Comparison of ENCODE assay signal across 23 cellular contexts in the genomic region with DNA sequence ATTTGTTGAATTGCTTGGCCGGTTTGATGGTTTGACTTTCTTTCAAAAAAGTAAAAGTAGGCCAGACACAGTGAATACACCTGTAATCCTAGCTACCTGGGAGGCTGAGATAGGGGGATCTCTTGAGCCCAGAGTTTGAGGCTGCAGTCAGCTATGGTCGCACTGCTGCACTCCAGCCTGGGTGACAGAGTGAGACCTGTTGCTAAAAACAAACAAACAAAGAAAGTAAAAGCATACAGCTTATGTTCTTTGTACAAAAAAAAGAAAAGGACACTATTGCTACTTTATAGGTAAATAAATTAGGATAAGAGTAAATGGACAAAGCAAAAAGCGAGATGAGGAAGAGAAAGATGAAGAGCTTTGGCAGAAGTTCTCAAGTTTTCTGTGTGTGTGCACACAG.
"Had no signal": no experiment of that assay in that cellular context is flagged by ENCODE, and none has a peak within 500 bp of the region (broad histone marks: within the 10 kb centered on the region; RNA-seq: fewer than 3 reads in every experiment).

No MANE protein-coding gene starts in this region.

- H3K9me3 ChIP-seq: colonic mucosa, esophagus squamous epithelium, gastrocnemius medialis had no signal

- H3K36me3 ChIP-seq: colonic mucosa, esophagus muscularis mucosa, esophagus squamous epithelium, gastrocnemius medialis, gastroesophageal sphincter, heart left ventricle, heart right ventricle had no signal

- H3K4me3 ChIP-seq: colonic mucosa, coronary artery, dorsolateral prefrontal cortex, esophagus muscularis mucosa, esophagus squamous epithelium, gastrocnemius medialis, gastroesophageal sphincter, heart left ventricle, heart right ventricle had no signal

- H3K4me1 ChIP-seq: colonic mucosa, esophagus muscularis mucosa, esophagus squamous epithelium, foreskin keratinocyte, gastrocnemius medialis, gastroesophageal sphincter, heart left ventricle, heart right ventricle had no signal

- H3K27ac ChIP-seq: colonic mucosa, coronary artery, dorsolateral prefrontal cortex, epithelial cell of prostate, esophagus muscularis mucosa, esophagus squamous epithelium, foreskin keratinocyte, gastrocnemius medialis, gastroesophageal sphincter, heart left ventricle, heart right ventricle had no signal

- DNase-seq: colonic mucosa; cortex of kidney; dermis blood vessel endothelial cell; dorsolateral prefrontal cortex; effector CD4-positive, alpha-beta T cell; effector CD8-positive, alpha-beta T cell; effector memory CD4-positive, alpha-beta T cell; effector memory CD8-positive, alpha-beta T cell; endodermal cell; erythroblast; esophagus squamous epithelium; foreskin fibroblast; foreskin keratinocyte; foreskin melanocyte; gastrocnemius medialis; glutamatergic neuron; head of caudate nucleus; heart left ventricle; heart right ventricle had no signal
